12 cellular contexts compared by ENCODE assay signal in genomic region chr6:158003910-158004695, GRCh38. TPM values are rescaled to one million over a fixed set of nuclear protein-coding genes. Genes with fewer than 3 reads are reported as not detected.
DNase-seq lines count a peak whose midpoint lies in the region; ATAC-seq, FAIRE-seq and TF ChIP-seq lines count a peak whose summit lies in the region.
"Had no signal": no experiment of that assay in that cellular context is flagged by ENCODE, and none has a peak within 500 bp of the region (broad histone marks: within the 10 kb centered on the region; RNA-seq: fewer than 3 reads in every experiment).

No MANE protein-coding gene starts in this region.

- H3K4me2 ChIP-seq in A549: no peak overlapping the region

- 0 out of 2 replicates have a peak, but pooled peaks cover 2% of the 10 kb centered on the region for H3K36me3 ChIP-seq in Panc1 (ENCODE audit: control insufficient read depth, insufficient read depth, low read length)
- H3K36me3 ChIP-seq in neutrophil: no peaks in the 10 kb centered on the region
- H3K36me3 ChIP-seq: BE2C had no signal

- WGBS in A549 (ENCODE audit: missing lambda C conversion rate): 95% methylated on average over 10 of the region's 10 CpGs

- DNase-seq in A549 (ENCODE audit: low read depth in 1 of 2, low spot score in 1 of 2) (no peak), Panc1 (ENCODE audit: low read depth, low spot score) (no peak), epithelial cell of esophagus (ENCODE audit: low read depth) (peak; percentile 14), dermis blood vessel endothelial cell (no peak), NCI-H1048 (lab: John Stamatoyannopoulos, UW) (no peak), pons (ENCODE audit: low spot score) (no peak)
- DNase-seq in effector memory CD8-positive, alpha-beta T cell: no peak
- DNase-seq: BE2C; naive B cell; stimulated activated CD8-positive, alpha-beta memory T cell treated with anti-CD3 and anti-CD28 coated beads, Interleukin-4, amount 100 ng/mL, for 48 hours had no signal

- no peaks in the 10 kb centered on the region for H3K9me3 Mint-ChIP-seq in effector memory CD8-positive, alpha-beta T cell

- H3K9me3 ChIP-seq in A549 (no peaks in the 10 kb centered on the region), Panc1 (ENCODE audit: control insufficient read depth, insufficient read depth, low read depth, low read length) (no peaks in the 10 kb centered on the region), neutrophil (no peaks in the 10 kb centered on the region)
- H3K9me3 ChIP-seq: BE2C had no signal

- no peak for TF ChIP-seq POLR2A in A549 (IDR thresholded peaks at IDR 0.05; ENCODE audit: low read length)

- H3K4me3 Mint-ChIP-seq in effector memory CD8-positive, alpha-beta T cell: no peak overlapping the region

- no peak overlapping the region for H3K27ac Mint-ChIP-seq in effector memory CD8-positive, alpha-beta T cell

- H3K27me3 Mint-ChIP-seq in effector memory CD8-positive, alpha-beta T cell: no peaks in the 10 kb centered on the region
- H3K27me3 Mint-ChIP-seq: naive B cell had no signal

- no peak for TF ChIP-seq RAD21 in A549 (conservative IDR thresholded peaks at IDR 0.05 in 1 of 2, IDR thresholded peaks at IDR 0.05 in 1 of 2)

- intact Hi-C loops in Panc1 (cut with micrococcal nuclease; ENCODE audit: unreplicated experiment): no loop called here

- no TSS peak for BruUV-seq in Panc1 (replicated peaks; lab: Mats Ljungman, UMichigan)

- H3K4me3 ChIP-seq in A549 (no peak overlapping the region), Panc1 (ENCODE audit: low read depth in 2 of 2, low read length in 2 of 2) (no peak overlapping the region), epithelial cell of esophagus (ENCODE audit: low read length) (no peak overlapping the region), neutrophil (ENCODE audit: low read depth in 1 of 2, low read length in 1 of 2) (no peak overlapping the region)

- CTCF ChIA-PET in A549 (lab: Yijun Ruan, JAX) (interaction anchor here (0.6 kb wide), 1 partner anchor 9 kb away, joined by 3 read pairs; no protein-coding TSS in a partner anchor), Panc1 (lab: Charles Lee) (interaction anchor here (1.3 kb wide), 1 partner anchor 68 kb away, joined by 4 read pairs; no protein-coding TSS in a partner anchor)

- H3K4me1 ChIP-seq in A549: peaks cover 29% of the 10 kb centered on the region; the same call in 2 of the 3 replicates
- peaks cover 79% of the 10 kb centered on the region for H3K4me1 ChIP-seq in Panc1 (ENCODE audit: control insufficient read depth, insufficient read depth, low read length)
- H3K4me1 ChIP-seq in neutrophil (ENCODE audit: control insufficient read depth in 1 of 2, insufficient read depth in 1 of 2, low read depth in 1 of 2, low read length in 1 of 2): peaks cover 24 to 28% of the 10 kb centered on the region in 2 experiments

- FAIRE-seq in A549 (lab: Jason Lieb, UNC): no peak
- FAIRE-seq: GM18507 had no signal

- H3K27me3 ChIP-seq in Panc1 (ENCODE audit: control insufficient read depth, insufficient read depth, low read length): no peaks in the 10 kb centered on the region
- no peaks in the 10 kb centered on the region for H3K27me3 ChIP-seq in neutrophil
- H3K27me3 ChIP-seq: BE2C had no signal

- in situ Hi-C loops in Panc1 (cut with HindIII; ENCODE audit: low pct_unique_long_range_greater_than_20kb, low sequenced_read_pairs): no loop called here

- no peak for TF ChIP-seq EP300 in A549 (IDR thresholded peaks at IDR 0.05)

- TF ChIP-seq CTCF in A549 (IDR thresholded peaks at IDR 0.05) (no peak), Panc1 (IDR thresholded peaks at IDR 0.05) (no peak), epithelial cell of esophagus (IDR thresholded peaks at IDR 0.05; ENCODE audit: insufficient read depth, low read depth, low read length, missing control alignments) (no peak), neutrophil (IDR thresholded peaks at IDR 0.05) (no peak)

- ATAC-seq in A549: no peak
- ATAC-seq in Panc1: no peak
- no peak for ATAC-seq in effector memory CD8-positive, alpha-beta T cell (replicated peaks)

- POLR2A ChIA-PET in A549 (lab: Yijun Ruan, JAX) (no interaction called here), Panc1 (lab: Charles Lee) (interaction anchor here (0.6 kb wide), 1 partner anchor 15 kb away, joined by 4 read pairs; no protein-coding TSS in a partner anchor)

- peaks cover 10% of the 10 kb centered on the region for H3K36me3 Mint-ChIP-seq in effector memory CD8-positive, alpha-beta T cell (ENCODE audit: insufficient read depth)

- no peak overlapping the region for H3K27ac ChIP-seq in A549
- peak overlapping the region; percentile 23 for H3K27ac ChIP-seq in Panc1 (ENCODE audit: low read length)
- H3K27ac ChIP-seq in neutrophil: peak overlapping the region; percentile 10

- H3K4me1 Mint-ChIP-seq in effector memory CD8-positive, alpha-beta T cell (ENCODE audit: low read depth in 2 of 2): peaks cover 12 to 51% of the 10 kb centered on the region in 2 donors

TF ChIP-seq in A549, 52 proteins besides CTCF, POLR2A, EP300 and RAD21:
- TF ChIP-seq KDM1A (IDR thresholded peaks at IDR 0.05; ENCODE audit: low read depth) (no peak), SMC3 (IDR thresholded peaks at IDR 0.05) (no peak), HEYL (CRISPR knock-in tag; IDR thresholded peaks at IDR 0.05) (0 out of 2 replicates have a peak, but pooled peaks have one; percentile 27), SREBF2 (IDR thresholded peaks at IDR 0.05) (no peak)

RNA-seq across cellular contexts. Expression of gene SYNJ2, which starts 22.4 kb away (rescaled TPM):
- 22.3 and 24.7 TPM in 2 replicates for polyA plus RNA-seq in A549 (2011; rRNA removed)
- polyA plus RNA-seq in A549 (2012; cell fraction: cytosol; rRNA removed): 28.9 and 30.2 TPM in 2 replicates
- 21.6 and 25.1 TPM in 2 replicates for polyA plus RNA-seq in A549 (2012; cell fraction: nucleus; rRNA removed)
- 26.5 to 28.5 TPM (median 26.7 TPM) in 3 replicates for polyA plus RNA-seq in A549 (2017; fragmentation: RNase III; extraction: RNeasy Plus Mini Kit Qiagen cat#74134 plus additional on column Dnase treatment)
- polyA minus RNA-seq in A549 (2011; rRNA and poly(A)+ RNA removed): 31.0 and 31.9 TPM in 2 replicates
- 70.0 TPM for total RNA-seq in Panc1 (2021; ENCODE audit: unreplicated experiment)
- 38.7 TPM for polyA plus RNA-seq in Panc1 (2012; ENCODE audit: insufficient read length)
- total RNA-seq in dermis blood vessel endothelial cell: 29.6 and 34.7 TPM in 2 replicates

Comparison
In these comparisons a context has a peak if more than half of its experiments do, and no peak if none do; other contexts are left out.
1. H3K27ac ChIP-seq: peak in Panc1 (single experiment) and neutrophil (single experiment); none in A549 (0 of 2).